Comparison of ENCODE assay signal across 18 cellular contexts in genomic region chr9:109766351-109766750, GRCh38. TPM values are rescaled to one million over a fixed set of nuclear protein-coding genes. Genes with fewer than 3 reads are reported as not detected.
DNase-seq lines count a peak whose midpoint lies in the region; ATAC-seq and TF ChIP-seq lines count a peak whose summit lies in the region.
"Had no signal": no experiment of that assay in that cellular context is flagged by ENCODE, and none has a peak within 500 bp of the region (broad histone marks: within the 10 kb centered on the region; RNA-seq: fewer than 3 reads in every experiment).

No MANE protein-coding gene starts in this region.

- no peak overlapping the region for H3K4me3 ChIP-seq in hepatocyte
- H3K4me3 ChIP-seq: coronary artery, right lobe of liver, SJSA1 had no signal

- H3K27ac ChIP-seq in hepatocyte = no peak overlapping the region
- H3K27ac ChIP-seq: coronary artery, right lobe of liver, SJSA1 had no signal

- H3K27me3 ChIP-seq in hepatocyte = no peaks in the 10 kb centered on the region
- H3K27me3 ChIP-seq: right lobe of liver, SJSA1 had no signal

- no peaks in the 10 kb centered on the region for H3K9me3 ChIP-seq in hepatocyte (ENCODE audit: low read depth)
- H3K9me3 ChIP-seq: right lobe of liver, SJSA1 had no signal

- H3K27ac Mint-ChIP-seq in effector memory CD8-positive, alpha-beta T cell = no peak overlapping the region
- no peak overlapping the region for H3K27ac Mint-ChIP-seq in glutamatergic neuron (ENCODE audit: unreplicated experiment)
- H3K27ac Mint-ChIP-seq: activated naive CD4-positive, alpha-beta T cell treated with anti-CD3 and anti-CD28 coated beads, Interleukin-2, amount 50 U/mL, for 72 hours; CD14-positive monocyte; naive B cell; stimulated activated naive CD8-positive, alpha-beta T cell treated with anti-CD3 and anti-CD28 coated beads, Interleukin-15, Interleukin-2, amounts not matched to agents 100 ng/mL and 50 ng/mL, for 24 hours had no signal

- ATAC-seq in effector memory CD8-positive, alpha-beta T cell (replicated peaks) = no peak
- no peak for ATAC-seq in HG03520 (IDR thresholded peaks at IDR 0.05; ENCODE audit: unreplicated experiment)
- ATAC-seq: activated naive CD4-positive, alpha-beta T cell treated with anti-CD3 and anti-CD28 coated beads, Interleukin-2, amount 50 U/mL, for 72 hours; right lobe of liver had no signal

- H3K4me1 Mint-ChIP-seq in effector memory CD8-positive, alpha-beta T cell (ENCODE audit: low read depth in 2 of 2) = no peaks in the 10 kb centered on the region
- peaks cover 2% of the 10 kb centered on the region for H3K4me1 Mint-ChIP-seq in glutamatergic neuron (ENCODE audit: low read depth, unreplicated experiment)
- H3K4me1 Mint-ChIP-seq: CD14-positive monocyte, naive B cell had no signal

- WGBS in hepatocyte (ENCODE audit: low lambda C conversion rate, missing lambda C conversion rate) = 81% methylated on average over 2 of the region's 2 CpGs

- DNase-seq in AG20443 (ENCODE audit: low spot score) = peak; percentile 81
- DNase-seq in HS-5 (ENCODE audit: low read depth) = peak; percentile 70
- DNase-seq in amniotic stem cell (lab: John Stamatoyannopoulos, UW) = peak; percentile 92
- DNase-seq in hepatocyte (ENCODE audit: low spot score) = peak; percentile 58
- no peak for DNase-seq in effector memory CD8-positive, alpha-beta T cell
- no peak for DNase-seq in NK-92 treated with Interleukin-12 subunit alpha and Interleukin-12 subunit beta, amount 100 ng/mL, for 24 hours (lab: John Stamatoyannopoulos, UW)
- no peak for DNase-seq in glutamatergic neuron
- DNase-seq: GDM1, kidney, naive B cell, NCI-H748 treated with DMSO at 0.1 percent for 48 hours, right lobe of liver had no signal

- H3K9me3 Mint-ChIP-seq in effector memory CD8-positive, alpha-beta T cell = peaks cover 0 to 6% of the 10 kb centered on the region in 2 donors
- peaks cover 2% of the 10 kb centered on the region for H3K9me3 Mint-ChIP-seq in glutamatergic neuron (ENCODE audit: unreplicated experiment)
- H3K9me3 Mint-ChIP-seq: activated naive CD4-positive, alpha-beta T cell treated with anti-CD3 and anti-CD28 coated beads, Interleukin-2, amount 50 U/mL, for 72 hours; stimulated activated naive CD8-positive, alpha-beta T cell treated with anti-CD3 and anti-CD28 coated beads, Interleukin-15, Interleukin-2, amounts not matched to agents 100 ng/mL and 50 ng/mL, for 24 hours had no signal

- H2AFZ ChIP-seq in hepatocyte = no peak overlapping the region

- no peak for TF ChIP-seq CTCF in hepatocyte (IDR thresholded peaks at IDR 0.05; ENCODE audit: poor library complexity)
- no peak for TF ChIP-seq CTCF in glutamatergic neuron (IDR thresholded peaks at IDR 0.05; ENCODE audit: partially characterized antibody, unreplicated experiment)

- peaks cover 19 to 25% of the 10 kb centered on the region in 2 donors for H3K27me3 Mint-ChIP-seq in effector memory CD8-positive, alpha-beta T cell
- H3K27me3 Mint-ChIP-seq in glutamatergic neuron (ENCODE audit: unreplicated experiment) = no peaks in the 10 kb centered on the region

- H3K36me3 ChIP-seq in hepatocyte (replicated peaks; ENCODE audit: insufficient read depth, low read depth) = no peaks in the 10 kb centered on the region
- H3K36me3 ChIP-seq: right lobe of liver had no signal

- H4K20me1 ChIP-seq in hepatocyte (ENCODE audit: insufficient read depth, poor library complexity, severe bottlenecking) = no peaks in the 10 kb centered on the region

- no peaks in the 10 kb centered on the region for H3K36me3 Mint-ChIP-seq in effector memory CD8-positive, alpha-beta T cell (ENCODE audit: insufficient read depth)
- no peaks in the 10 kb centered on the region for H3K36me3 Mint-ChIP-seq in glutamatergic neuron (ENCODE audit: unreplicated experiment)
- H3K36me3 Mint-ChIP-seq: activated naive CD4-positive, alpha-beta T cell treated with anti-CD3 and anti-CD28 coated beads, Interleukin-2, amount 50 U/mL, for 72 hours; CD14-positive monocyte; naive B cell had no signal

- H3K4me1 ChIP-seq in hepatocyte (ENCODE audit: insufficient read depth) = peaks cover 7% of the 10 kb centered on the region
- H3K4me1 ChIP-seq: right lobe of liver had no signal

- no peaks in the 10 kb centered on the region for H3K79me2 ChIP-seq in hepatocyte

- H3K4me3 Mint-ChIP-seq in effector memory CD8-positive, alpha-beta T cell = no peak overlapping the region
- no peak overlapping the region for H3K4me3 Mint-ChIP-seq in glutamatergic neuron (ENCODE audit: unreplicated experiment)
- H3K4me3 Mint-ChIP-seq: CD14-positive monocyte; naive B cell; stimulated activated naive CD8-positive, alpha-beta T cell treated with anti-CD3 and anti-CD28 coated beads, Interleukin-15, Interleukin-2, amounts not matched to agents 100 ng/mL and 50 ng/mL, for 24 hours had no signal

- H3K4me2 ChIP-seq in hepatocyte = no peak overlapping the region

- no peaks in the 10 kb centered on the region for H3K9me2 ChIP-seq in hepatocyte (replicated peaks; ENCODE audit: insufficient read depth)

RNA-seq across cellular contexts. Expression of gene PALM2AKAP2, which starts 13.6 kb away (rescaled TPM):
- total RNA-seq in hepatocyte (7.0 and 7.8 TPM in 2 replicates), glutamatergic neuron (ENCODE audit: unreplicated experiment) (1.0 TPM)
- polyA plus RNA-seq in hepatocyte = 2.7 and 3.7 TPM in 2 replicates
- polyA plus RNA-seq: CD14-positive monocyte had no signal

Comparison
In these comparisons a context has a peak if more than half of its experiments do, and no peak if none do; other contexts are left out.
1. DNase-seq: peak in AG20443 (single experiment), HS-5 (single experiment), amniotic stem cell (single experiment) and hepatocyte (single experiment); none in effector memory CD8-positive, alpha-beta T cell (0 of 3), NK-92 treated with Interleukin-12 subunit alpha and Interleukin-12 subunit beta, amount 100 ng/mL, for 24 hours (single experiment) and glutamatergic neuron (single experiment).